1 cellular context compared by ENCODE assay signal in the genomic region with DNA sequence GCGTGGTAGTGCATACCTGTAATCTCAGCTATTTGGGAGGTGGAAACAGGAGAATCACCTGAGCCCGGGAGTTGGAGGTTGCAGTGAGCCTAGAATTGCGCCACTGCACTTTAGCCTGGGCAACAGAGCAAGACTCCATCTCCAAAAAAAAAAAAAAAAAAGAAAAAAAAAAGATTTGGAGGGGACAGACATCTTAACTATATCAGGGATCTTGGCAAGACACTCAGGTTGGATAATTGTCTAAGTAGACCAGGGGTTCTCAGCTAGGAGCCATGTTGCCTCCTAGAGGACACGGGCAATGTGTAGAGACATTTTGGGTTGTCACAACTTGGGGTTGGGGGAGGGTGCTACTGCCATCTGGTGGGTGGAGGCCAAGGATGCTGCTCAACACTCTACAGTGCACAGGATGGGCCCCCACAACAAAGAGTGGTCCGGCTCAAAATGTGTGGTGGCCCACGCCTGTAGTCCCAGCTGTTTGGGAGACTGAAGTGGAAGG.
A peak's percentile ranks its signal among the peaks of the same experiment; 100 is the strongest.
TF ChIP-seq lines count a peak whose summit lies in the region.

No MANE protein-coding gene starts in this region.

TF ChIP-seq in H1, 55 proteins besides CTCF, POLR2A, EP300 and RAD21:
- TF ChIP-seq EGR1 (IDR thresholded peaks at IDR 0.05; ENCODE audit: borderline replicate concordance, low read depth, low read length) (0 out of 2 replicates have a peak, but pooled peaks have one; percentile 61), CREB1 (IDR thresholded peaks at IDR 0.05) (peak; percentile 39), SIRT6 (IDR thresholded peaks at IDR 0.05; ENCODE audit: low read length) (no peak), JUN (IDR thresholded peaks at IDR 0.05; ENCODE audit: low read depth, low read length) (no peak), SP2 (IDR thresholded peaks at IDR 0.05; ENCODE audit: low read length) (peak; percentile 30; the same call in 1 of the 2 replicates), PHF8 (conservative IDR thresholded peaks at IDR 0.05; ENCODE audit: low read depth, low read length) (no peak), TBP (IDR thresholded peaks at IDR 0.05; ENCODE audit: low read depth, low read length) (0 out of 2 replicates have a peak, but pooled peaks have one; percentile 29), BCL11A (IDR thresholded peaks at IDR 0.05; ENCODE audit: low read depth in 2 of 2, low read length in 2 of 2) (no peak), NRF1 (IDR thresholded peaks at IDR 0.05; ENCODE audit: low read depth, low read length) (no peak), TAF1 (IDR thresholded peaks at IDR 0.05; ENCODE audit: low read depth, low read length) (peak; percentile 53; the same call in 1 of the 2 replicates), ATF2 (IDR thresholded peaks at IDR 0.05; ENCODE audit: low read length) (no peak), YY1 (IDR thresholded peaks at IDR 0.05; ENCODE audit: low read depth, low read length) (peak; percentile 80; the same call in 1 of the 2 replicates), GABPA (IDR thresholded peaks at IDR 0.05; ENCODE audit: borderline replicate concordance, insufficient read depth, low read length) (no peak), KDM1A (IDR thresholded peaks at IDR 0.05; ENCODE audit: borderline replicate concordance, low read length) (no peak), ZNF274 (IDR thresholded peaks at IDR 0.05; ENCODE audit: borderline replicate concordance, extremely low read depth, low read length) (no peak)
- TF ChIP-seq, protein P1, sequence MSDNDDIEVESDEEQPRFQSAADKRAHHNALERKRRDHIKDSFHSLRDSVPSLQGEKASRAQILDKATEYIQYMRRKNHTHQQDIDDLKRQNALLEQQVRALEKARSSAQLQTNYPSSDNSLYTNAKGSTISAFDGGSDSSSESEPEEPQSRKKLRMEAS (IDR thresholded peaks at IDR 0.05), result 0 out of 2 replicates have a peak, but pooled peaks have one; percentile 17
